Comparison of ENCODE assay signal across 8 cellular contexts in the genomic region with DNA sequence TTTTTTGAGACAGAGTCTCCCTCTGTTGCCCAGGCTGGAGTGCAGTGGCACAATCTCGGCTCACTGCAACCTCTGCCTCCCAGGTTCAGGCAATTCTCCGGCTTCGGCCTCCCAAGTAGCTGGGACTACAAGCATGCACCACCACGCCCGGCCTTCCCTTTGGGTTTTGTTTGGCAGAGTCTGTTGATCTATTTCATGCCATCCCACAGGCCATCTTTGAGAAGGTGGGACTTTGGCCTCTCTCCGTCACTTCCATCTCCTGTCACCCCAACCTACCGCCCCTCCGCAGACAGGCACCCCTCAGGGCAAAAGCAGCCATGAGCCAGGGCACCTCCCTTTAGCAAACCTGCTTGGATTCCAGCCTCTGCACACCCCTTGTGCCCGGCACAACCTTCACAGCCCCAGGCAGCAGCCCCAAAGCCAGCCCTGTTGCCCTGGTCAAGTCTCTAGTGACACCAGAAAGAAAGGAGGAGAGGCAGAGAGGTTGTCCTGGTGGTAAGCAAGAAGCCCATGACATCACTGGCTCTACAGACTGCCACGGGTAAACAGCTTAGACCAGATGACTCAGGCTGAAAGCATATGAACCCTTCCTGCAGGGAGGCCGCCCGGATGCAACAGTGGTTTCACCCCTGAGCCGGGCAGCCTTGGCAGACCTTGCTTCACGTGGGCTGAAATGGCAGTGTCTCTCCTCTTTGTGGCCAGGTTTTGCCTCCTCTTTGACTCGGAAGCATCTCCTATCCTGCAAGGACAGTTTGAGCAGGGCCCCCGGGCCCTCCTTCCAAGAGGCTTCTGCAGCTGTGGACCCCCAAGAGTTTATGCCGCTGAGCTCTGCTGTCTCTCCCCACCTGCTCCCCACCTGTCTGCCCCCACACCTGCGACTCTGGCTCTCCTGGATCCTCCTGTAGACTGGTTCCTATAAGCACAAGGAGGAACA. TPM values are rescaled to one million over a fixed set of nuclear protein-coding genes. Genes with fewer than 3 reads are reported as not detected.
DNase-seq lines count a peak whose midpoint lies in the region; ATAC-seq and TF ChIP-seq lines count a peak whose summit lies in the region.

No MANE protein-coding gene starts in this region.

- H3K4me1 ChIP-seq in psoas muscle: peaks cover 34% of the 10 kb centered on the region

- H3K9me3 ChIP-seq in psoas muscle: no peaks in the 10 kb centered on the region

- H3K27me3 ChIP-seq in psoas muscle (ENCODE audit: insufficient read depth in 3 of 3, low read length in 2 of 3): no peaks in the 10 kb centered on the region

- peak; percentile 50 for DNase-seq in activated gamma-delta T cell treated with Interleukin-2 at 50 U/mL for 16 hours
- no peak for DNase-seq in activated gamma-delta T cell (lab: John Stamatoyannopoulos, UW)
- peak; percentile 48 to 59 for DNase-seq in NOMO-1 (lab: John Stamatoyannopoulos, UW; ENCODE audit: unreplicated experiment in 2 of 2)
- DNase-seq in activated T-helper 1 cell treated with anti-CD3 and anti-CD28 coated beads, Interleukin-2, amount 50 U/mL, for 16 hours (ENCODE audit: low read depth in 1 of 2, low spot score in 1 of 2): peak; percentile 18 to 22
- DNase-seq in foreskin fibroblast: peak; percentile 97 to 98
- peak; percentile 74 to 78 for DNase-seq in psoas muscle
- no peak for DNase-seq in HuH-7 (ENCODE audit: low spot score)

- TF ChIP-seq CTCF in foreskin fibroblast (IDR thresholded peaks at IDR 0.05; ENCODE audit: low read depth, low read length): no peak
- TF ChIP-seq CTCF in psoas muscle (IDR thresholded peaks at IDR 0.05): no peak

- peak overlapping the region; percentile 33 to 39 for H3K4me3 ChIP-seq in foreskin fibroblast (ENCODE audit: low read depth in 1 of 2, low read length in 2 of 2)
- H3K4me3 ChIP-seq in psoas muscle: peak overlapping the region; percentile 33

- no peaks in the 10 kb centered on the region for H3K36me3 ChIP-seq in psoas muscle (ENCODE audit: insufficient read depth in 1 of 2, low read depth in 1 of 2)

- ATAC-seq in psoas muscle: peak; percentile 64 to 76 (median 72)
- no peak for ATAC-seq in HG03521 (IDR thresholded peaks at IDR 0.05; ENCODE audit: unreplicated experiment)

- intact Hi-C loops in psoas muscle (cut with DNase I): loop anchor here in 1 of 2 donors (5.0 kb wide), 1 partner anchor 56 kb away; no protein-coding TSS in a partner anchor

- peak overlapping the region; percentile 86 for H3K27ac ChIP-seq in psoas muscle

- 50 to 57% (median 54%) methylated on average over 17 to 18 of the region's 18 CpGs for WGBS in psoas muscle, 3 donors

RNA-seq across cellular contexts. Expression of a gene that starts 8.1 kb away (rescaled TPM):
- total RNA-seq in psoas muscle: 10 to 100 TPM; 18.5 to 53.6 (median 25.2) TPM
- polyA plus RNA-seq in psoas muscle: 10 to 100 TPM; 10.3 to 12.7 (median 10.6) TPM

RNA-seq across cellular contexts. Expression of a gene that starts 30.3 kb away (rescaled TPM):
- under 1 TPM; 0.19 to 0.52 (median 0.43) TPM for total RNA-seq in psoas muscle
- under 1 TPM in 1 of 3 donors, not detected in 2; 0.04 TPM for polyA plus RNA-seq in psoas muscle

RNA-seq across cellular contexts. Expression of a gene that starts 46.4 kb away (rescaled TPM):
- 10 to 100 TPM; 12.9 to 35.5 (median 22.0) TPM for total RNA-seq in psoas muscle
- 10 to 100 TPM in 1 of 3 donors, 1 to 10 TPM in 2; 8.9 to 14.9 (median 8.9) TPM for polyA plus RNA-seq in psoas muscle

Comparison
In these comparisons a context has a peak if more than half of its experiments do, and no peak if none do; other contexts are left out.
1. DNase-seq: peak in activated gamma-delta T cell treated with Interleukin-2 at 50 U/mL for 16 hours (single experiment), NOMO-1 (2 of 2), activated T-helper 1 cell treated with anti-CD3 and anti-CD28 coated beads, Interleukin-2, amount 50 U/mL, for 16 hours (2 of 2), foreskin fibroblast (2 of 2) and psoas muscle (2 of 2); none in activated gamma-delta T cell (single experiment) and HuH-7 (single experiment).